ENCODE assay signal across 10 cellular contexts in genomic region chr2:63903003-63903402, GRCh38.
DNase-seq lines count a peak whose midpoint lies in the region; ATAC-seq, FAIRE-seq and TF ChIP-seq lines count a peak whose summit lies in the region.
"Had no signal": no experiment of that assay in that cellular context is flagged by ENCODE, and none has a peak within 500 bp of the region (broad histone marks: within the 10 kb centered on the region; RNA-seq: fewer than 3 reads in every experiment).

No MANE protein-coding gene starts in this region.

- H2BK5ac ChIP-seq in mesendoderm (ENCODE audit: low read length): no peak overlapping the region

- H3K9me1 ChIP-seq in K562 (ENCODE audit: control insufficient read depth, insufficient read depth, low read length): no peaks in the 10 kb centered on the region

- POLR2A ChIA-PET in K562 (lab: Yijun Ruan, JAX): no interaction called here

- no peak for TF ChIP-seq RAD21 in K562 (CRISPR knock-in tag; conservative IDR thresholded peaks at IDR 0.05 in 1 of 2, IDR thresholded peaks at IDR 0.05 in 1 of 2)

- CTCF ChIA-PET in K562 (lab: Yijun Ruan, JAX; ENCODE audit: low intra/inter-chr PET ratio): no interaction called here

- no peaks in the 10 kb centered on the region for H3K27me3 ChIP-seq in K562 (ENCODE audit: control insufficient read depth in 2 of 2, insufficient read depth in 2 of 2, low read length in 2 of 2)
- H3K27me3 ChIP-seq in mesendoderm (ENCODE audit: insufficient read depth, low read length, poor library complexity): no peaks in the 10 kb centered on the region
- H3K27me3 ChIP-seq: left lung, ovary had no signal

- DNase-seq in AG20443 (ENCODE audit: low spot score) (peak; percentile 5), K562 (ENCODE audit: extremely low read depth in 1 of 4, low spot score in 3 of 4) (no peak), dedifferentiated amniotic fluid mesenchymal stem cell (ENCODE audit: extremely low spot score) (no peak), mesendoderm (no peak), NCI-H524 treated with DMSO at 0.1 percent for 48 hours (lab: John Stamatoyannopoulos, UW) (no peak), posterior vena cava (ENCODE audit: low spot score) (no peak)
- DNase-seq: left lung, ovary had no signal

- no peak overlapping the region for H2BK15ac ChIP-seq in mesendoderm (replicated peaks; ENCODE audit: low read depth)

- H3K4me3 ChIP-seq in K562 (no peak overlapping the region), mesendoderm (ENCODE audit: low read length) (no peak overlapping the region)
- H3K4me3 ChIP-seq: left lung, ovary had no signal

- no peak overlapping the region for H4K5ac ChIP-seq in mesendoderm (ENCODE audit: low read length)

- ATAC-seq in GM18517 (IDR thresholded peaks at IDR 0.05; ENCODE audit: unreplicated experiment) (peak; percentile 72), HG03139 (IDR thresholded peaks at IDR 0.05; ENCODE audit: unreplicated experiment) (peak; percentile 52), K562 (no peak)
- ATAC-seq: left lung had no signal

- H3K9me3 ChIP-seq in K562 (replicated peaks; ENCODE audit: control insufficient read depth, insufficient read depth, low read depth, low read length): peaks cover 7% of the 10 kb centered on the region

- H3K56ac ChIP-seq in mesendoderm (ENCODE audit: low read length): no peak overlapping the region

- no peak overlapping the region for H2BK120ac ChIP-seq in mesendoderm (ENCODE audit: low read depth, low read length)

- H3K4me2 ChIP-seq in K562 (ENCODE audit: insufficient read depth, low read length): no peak overlapping the region
- no peak overlapping the region for H3K4me2 ChIP-seq in mesendoderm (ENCODE audit: low read length)

- no peak overlapping the region for H2AFZ ChIP-seq in K562 (ENCODE audit: low read depth, low read length)

- H3K4ac ChIP-seq in mesendoderm (ENCODE audit: low read depth, low read length): no peak overlapping the region

- no peak overlapping the region for H3K27ac ChIP-seq in K562 (ENCODE audit: extremely low read depth, low read depth, low read length)
- H3K27ac ChIP-seq in mesendoderm (ENCODE audit: low read depth, low read length): no peak overlapping the region
- H3K27ac ChIP-seq: left lung, ovary had no signal

- WGBS in K562 (ENCODE audit: insufficient coverage, low coverage, missing lambda C conversion rate): 93% methylated on average over 2 of the region's 2 CpGs
- whole genome bisulfite sequencing in mesendoderm (ENCODE audit: extremely low coverage, insufficient coverage, low lambda C conversion rate): no CpG with 5 or more reads among the region's 2 CpGs

- H3K4me1 ChIP-seq in K562 (replicated peaks in 1 of 2; ENCODE audit: control insufficient read depth in 2 of 2, insufficient read depth in 2 of 2, low read length in 2 of 2) (no peaks in the 10 kb centered on the region), mesendoderm (ENCODE audit: control insufficient read depth, low read depth, low read length) (no peaks in the 10 kb centered on the region)
- H3K4me1 ChIP-seq: left lung had no signal

- no peak overlapping the region for H2AK5ac ChIP-seq in mesendoderm (ENCODE audit: low read length)

- peak; percentile 75 for FAIRE-seq in K562 (lab: Jason Lieb, UNC)

- no peak overlapping the region for H4K8ac ChIP-seq in mesendoderm (ENCODE audit: low read depth, low read length)

- H3K36me3 ChIP-seq in K562 (ENCODE audit: control insufficient read depth, insufficient read depth, low read length) (peaks cover 25% of the 10 kb centered on the region; the same call in 2 of the 3 replicates), mesendoderm (ENCODE audit: control insufficient read depth, insufficient read depth, low read length) (no peaks in the 10 kb centered on the region)
- H3K36me3 ChIP-seq: ovary had no signal

- TF ChIP-seq POLR2A in K562 (conservative IDR thresholded peaks at IDR 0.05): no peak

- in situ Hi-C loops in K562 (cut with MboI): no loop called here

- no peak overlapping the region for H3K18ac ChIP-seq in mesendoderm (ENCODE audit: low read length)

- no peak for TF ChIP-seq CTCF in K562 (IDR thresholded peaks at IDR 0.05 in 2 of 3, conservative IDR thresholded peaks at IDR 0.05 in 1 of 3; ENCODE audit: insufficient read depth in 2 of 3, low read depth in 1 of 3, low read length in 3 of 3)

- no peaks in the 10 kb centered on the region for H3K79me1 ChIP-seq in mesendoderm (ENCODE audit: low read length)

- H3K79me2 ChIP-seq in K562 (ENCODE audit: control insufficient read depth, insufficient read depth, low read length): no peaks in the 10 kb centered on the region
- no peaks in the 10 kb centered on the region for H3K79me2 ChIP-seq in mesendoderm (ENCODE audit: control insufficient read depth, insufficient read depth, low read length)

- no peak overlapping the region for H3K9ac ChIP-seq in K562 (ENCODE audit: insufficient read depth in 1 of 2, low read depth in 2 of 2, low read length in 2 of 2)
- H3K9ac ChIP-seq in mesendoderm (ENCODE audit: low read length): no peak overlapping the region

- no TSS peak for BruUV-seq in K562 (replicated peaks; lab: Mats Ljungman, UMichigan)

- no peak for TF ChIP-seq EP300 in K562 (IDR thresholded peaks at IDR 0.05; ENCODE audit: low read length)

- H4K20me1 ChIP-seq in K562 (replicated peaks; ENCODE audit: control insufficient read depth, insufficient read depth, low read length): no peaks in the 10 kb centered on the region

- intact Hi-C loops in K562 (cut with micrococcal nuclease) (no loop called here), posterior vena cava (cut with DNase I) (loop anchor here in 1 of 2 donors (10.0 kb wide), 1 partner anchor 652 kb away; no protein-coding TSS in a partner anchor)

- no peak overlapping the region for H3K23ac ChIP-seq in mesendoderm (ENCODE audit: low read length)

TF ChIP-seq in K562, 482 proteins besides CTCF, POLR2A, EP300 and RAD21:
- TF ChIP-seq CBX3 (IDR thresholded peaks at IDR 0.05; ENCODE audit: borderline replicate concordance in 1 of 2, low read length in 2 of 2) (peak in 1 of 2 experiments; percentile 91; a peak in 2 of 3 replicates), CBX8 (IDR thresholded peaks at IDR 0.05; ENCODE audit: borderline replicate concordance, extremely low read depth, low read depth, low read length, poor library complexity, severe bottlenecking) (no peak), ZNF280A (IDR thresholded peaks at IDR 0.05; ENCODE audit: low read depth, partially characterized antibody) (peak; percentile 45), HDAC1 (IDR thresholded peaks at IDR 0.05) (0 out of 4 replicates have a peak, but pooled peaks of 1 of the 2 experiments have one; percentile 28), TRIM28 (IDR thresholded peaks at IDR 0.05) (peak; percentile 84; the same call in 1 of the 2 replicates), TEAD4 (IDR thresholded peaks at IDR 0.05; ENCODE audit: low read length) (no peak), TEAD4 (CRISPR knock-in tag; IDR thresholded peaks at IDR 0.05; ENCODE audit: borderline replicate concordance) (no peak), TFAP4 (CRISPR knock-in tag; IDR thresholded peaks at IDR 0.05; ENCODE audit: borderline replicate concordance) (no peak), TRIM24 (IDR thresholded peaks at IDR 0.05) (0 out of 4 replicates have a peak, but pooled peaks have one; percentile 12 to 22), CBX5 (IDR thresholded peaks at IDR 0.05; ENCODE audit: borderline replicate concordance, low read depth) (peak; percentile 75; the same call in 1 of the 2 replicates)
